1 cellular context compared by ENCODE assay signal in genomic region chr11:119092880-119093665, GRCh38.
TF ChIP-seq lines count a peak whose summit lies in the region.

No MANE protein-coding gene starts in this region.

TF ChIP-seq in GM12878, 131 proteins besides CTCF, POLR2A, EP300 and RAD21:
- TF ChIP-seq NR2F1 (conservative IDR thresholded peaks at IDR 0.05) (no peak), NBN (IDR thresholded peaks at IDR 0.05) (no peak), ATF2 (IDR thresholded peaks at IDR 0.05; ENCODE audit: low read length) (0 out of 2 replicates have a peak, but pooled peaks have one; percentile 18), ZNF622 (IDR thresholded peaks at IDR 0.05) (no peak), KLF5 (IDR thresholded peaks at IDR 0.05; ENCODE audit: partially characterized antibody) (no peak), ASH2L (IDR thresholded peaks at IDR 0.05; ENCODE audit: borderline replicate concordance, low read depth) (no peak), HSF1 (IDR thresholded peaks at IDR 0.05; ENCODE audit: low read depth, low read length) (no peak), STAT1 (conservative IDR thresholded peaks at IDR 0.05) (no peak), SUZ12 (IDR thresholded peaks at IDR 0.05; ENCODE audit: unreplicated experiment) (no peak), USF1 (IDR thresholded peaks at IDR 0.05; ENCODE audit: borderline replicate concordance, extremely low read length, insufficient read depth, low read depth, low read length) (no peak), GABPA (IDR thresholded peaks at IDR 0.05; ENCODE audit: low read depth) (no peak), ZSCAN29 (IDR thresholded peaks at IDR 0.05) (no peak), CBX3 (IDR thresholded peaks at IDR 0.05; ENCODE audit: borderline replicate concordance, low read depth) (no peak), NFYA (IDR thresholded peaks at IDR 0.05; ENCODE audit: borderline replicate concordance, low read depth, low read length) (no peak), USF2 (IDR thresholded peaks at IDR 0.05; ENCODE audit: borderline replicate concordance, low read depth, low read length) (no peak), SPI1 (IDR thresholded peaks at IDR 0.05; ENCODE audit: borderline replicate concordance, insufficient read depth, low read depth, low read length) (no peak), NKRF (conservative IDR thresholded peaks at IDR 0.05) (no peak), POLR2AphosphoS2 (IDR thresholded peaks at IDR 0.05; ENCODE audit: low read depth, low read length) (0 out of 2 replicates have a peak, but pooled peaks have one; percentile 32), PAX5 (IDR thresholded peaks at IDR 0.05; ENCODE audit: borderline replicate concordance, low read depth, low read length) (no peak), POLR2AphosphoS5 (IDR thresholded peaks at IDR 0.05; ENCODE audit: low read length) (peak; percentile 65; the same call in 1 of the 2 replicates), YBX1 (IDR thresholded peaks at IDR 0.05) (no peak), CHD4 (IDR thresholded peaks at IDR 0.05) (no peak), SMARCA5 (IDR thresholded peaks at IDR 0.05) (no peak), CBFB (IDR thresholded peaks at IDR 0.05; ENCODE audit: low read depth) (no peak), POU2F2 (IDR thresholded peaks at IDR 0.05; ENCODE audit: borderline replicate concordance, low read depth, low read length) (0 out of 3 replicates have a peak, but pooled peaks have one; percentile 6), E4F1 (IDR thresholded peaks at IDR 0.05; ENCODE audit: borderline replicate concordance, partially characterized antibody) (no peak), ZNF592 (IDR thresholded peaks at IDR 0.05) (no peak), MYB (IDR thresholded peaks at IDR 0.05; ENCODE audit: borderline replicate concordance, low read depth, low read length) (no peak), MEF2B (IDR thresholded peaks at IDR 0.05; ENCODE audit: partially characterized antibody, poor library complexity, severe bottlenecking) (no peak), SRF (IDR thresholded peaks at IDR 0.05; ENCODE audit: low read depth in 2 of 2, low read length in 2 of 2) (no peak), ZNF24 (IDR thresholded peaks at IDR 0.05) (no peak), RAD51 (IDR thresholded peaks at IDR 0.05) (no peak), ETV6 (conservative IDR thresholded peaks at IDR 0.05 in 1 of 2, IDR thresholded peaks at IDR 0.05 in 1 of 2; ENCODE audit: borderline replicate concordance in 1 of 2, low read depth in 1 of 2) (no peak), SMAD1 (IDR thresholded peaks at IDR 0.05; ENCODE audit: low read depth, partially characterized antibody) (no peak), TCF12 (IDR thresholded peaks at IDR 0.05; ENCODE audit: low read depth, low read length) (no peak), BACH1 (IDR thresholded peaks at IDR 0.05; ENCODE audit: borderline replicate concordance) (no peak; the same call in 1 of the 2 replicates), ZNF274 (IDR thresholded peaks at IDR 0.05; ENCODE audit: insufficient read depth, insufficient read length) (no peak), MTA3 (IDR thresholded peaks at IDR 0.05; ENCODE audit: borderline replicate concordance, low read length) (0 out of 2 replicates have a peak, but pooled peaks have one; percentile 67), CHD1 (IDR thresholded peaks at IDR 0.05; ENCODE audit: low read depth, low read length) (0 out of 2 replicates have a peak, but pooled peaks have one; percentile 49), RCOR1 (conservative IDR thresholded peaks at IDR 0.05; ENCODE audit: low read depth, low read length) (no peak), RB1 (IDR thresholded peaks at IDR 0.05; ENCODE audit: borderline replicate concordance) (no peak), TBL1XR1 (IDR thresholded peaks at IDR 0.05; ENCODE audit: low read depth, low read length) (no peak)
